10 cellular contexts compared by ENCODE assay signal in genomic region chr1:44531785-44532566, GRCh38.
A peak's percentile ranks its signal among the peaks of the same experiment; 100 is the strongest.
DNase-seq lines count a peak whose midpoint lies in the region; ATAC-seq, FAIRE-seq and TF ChIP-seq lines count a peak whose summit lies in the region.
"Had no signal": no experiment of that assay in that cellular context is flagged by ENCODE, and none has a peak within 500 bp of the region (broad histone marks: within the 10 kb centered on the region; RNA-seq: fewer than 3 reads in every experiment).

No MANE protein-coding gene starts in this region.

- CTCF ChIA-PET in HepG2 (lab: Yijun Ruan, JAX; ENCODE audit: low intra/inter-chr PET ratio, low total read pairs) (no interaction called here), OCI-LY7 (lab: Charles Lee; ENCODE audit: unreplicated experiment) (interaction anchor here (0.5 to 0.6 kb wide), 2 partner anchors 440 to 920 kb away, joined by 3 read pairs; no protein-coding TSS in a partner anchor)

- no peaks in the 10 kb centered on the region for H3K27me3 ChIP-seq in HepG2 (ENCODE audit: control insufficient read depth in 1 of 2, insufficient read depth in 2 of 2, low read length in 2 of 2)
- H3K27me3 ChIP-seq in right lobe of liver = no peaks in the 10 kb centered on the region
- H3K27me3 ChIP-seq in upper lobe of right lung = no peaks in the 10 kb centered on the region

- H3K27ac ChIP-seq in HepG2 (ENCODE audit: extremely low read length, insufficient read depth, low read length) = no peak overlapping the region
- H3K27ac ChIP-seq in right lobe of liver = no peak overlapping the region
- peak overlapping the region; percentile 94 for H3K27ac ChIP-seq in substantia nigra (ENCODE audit: low read depth, low read length, poor library complexity, severe bottlenecking)
- H3K27ac ChIP-seq in OCI-LY7 (ENCODE audit: low read depth, low read length, poor library complexity, severe bottlenecking) = no peak overlapping the region
- no peak overlapping the region for H3K27ac ChIP-seq in upper lobe of right lung

- POLR2A ChIA-PET in HepG2 (lab: Yijun Ruan, JAX) = no interaction called here
- POLR2A ChIA-PET in OCI-LY7 (lab: Charles Lee) = interaction anchor here (1.8 kb wide), 1 partner anchor 18 kb away, joined by 4 read pairs; no protein-coding TSS in a partner anchor

- FAIRE-seq in HepG2 (lab: Jason Lieb, UNC) = peak; percentile 44

- H3K36me3 ChIP-seq in HepG2 (replicated peaks in 1 of 2; ENCODE audit: control insufficient read depth in 1 of 2, insufficient read depth in 2 of 2, low read length in 2 of 2) (peaks cover 0 to 3% of the 10 kb centered on the region in 2 experiments; a peak in 1 of 5 replicates), right lobe of liver (no peaks in the 10 kb centered on the region), OCI-LY7 (ENCODE audit: insufficient read depth, low read length) (no peaks in the 10 kb centered on the region), upper lobe of right lung (no peaks in the 10 kb centered on the region)

- peaks cover 24% of the 10 kb centered on the region for H3K4me1 ChIP-seq in HepG2 (ENCODE audit: insufficient read depth, low read length)
- no peaks in the 10 kb centered on the region for H3K4me1 ChIP-seq in right lobe of liver
- H3K4me1 ChIP-seq in OCI-LY7 (ENCODE audit: insufficient read depth, low read length, poor library complexity, severe bottlenecking) = no peaks in the 10 kb centered on the region
- no peaks in the 10 kb centered on the region for H3K4me1 ChIP-seq in upper lobe of right lung

- TF ChIP-seq RAD21 in HepG2 (CRISPR knock-in tag; IDR thresholded peaks at IDR 0.05) = no peak

- TF ChIP-seq CTCF in HepG2 (CRISPR knock-in tag; IDR thresholded peaks at IDR 0.05) = no peak
- no peak for TF ChIP-seq CTCF in right lobe of liver (IDR thresholded peaks at IDR 0.05)
- no peak for TF ChIP-seq CTCF in LNCaP clone FGC (IDR thresholded peaks at IDR 0.05; ENCODE audit: control insufficient read depth, extremely low read depth, insufficient read depth)
- no peak for TF ChIP-seq CTCF in cardiac fibroblast (IDR thresholded peaks at IDR 0.05; ENCODE audit: low read depth, low read length)
- no peak for TF ChIP-seq CTCF in OCI-LY7 (conservative IDR thresholded peaks at IDR 0.05; ENCODE audit: low read length)
- TF ChIP-seq CTCF in upper lobe of right lung (IDR thresholded peaks at IDR 0.05) = no peak

- H3K4me2 ChIP-seq in HepG2 (ENCODE audit: low read depth, low read length) (0 out of 2 replicates have a peak overlapping the region, but pooled peaks have one; percentile 23), OCI-LY7 (ENCODE audit: low read length) (no peak overlapping the region)

- no peak overlapping the region for H3K9ac ChIP-seq in HepG2 (ENCODE audit: insufficient read depth, low read depth, low read length)

- no peak for TF ChIP-seq POLR2A in HepG2 (IDR thresholded peaks at IDR 0.05; ENCODE audit: insufficient read depth in 1 of 2, low read depth in 2 of 2, low read length in 2 of 2)
- TF ChIP-seq POLR2A in right lobe of liver (IDR thresholded peaks at IDR 0.05) = no peak

- H3K9me2 ChIP-seq in OCI-LY7 (ENCODE audit: insufficient read depth, low read length) = no peaks in the 10 kb centered on the region

- in situ Hi-C loops in HepG2 (cut with HindIII; ENCODE audit: extremely low pct_ligation_motif_present, low pct_unique_long_range_greater_than_20kb) = no loop called here

- ATAC-seq in HepG2 (peak; percentile 77), right lobe of liver (no peak), GM21529 (IDR thresholded peaks at IDR 0.05; ENCODE audit: unreplicated experiment) (no peak), upper lobe of right lung (no peak)

- H2AFZ ChIP-seq in HepG2 (ENCODE audit: low read length) = no peak overlapping the region
- H2AFZ ChIP-seq in OCI-LY7 (ENCODE audit: low read length) = no peak overlapping the region

- H4K20me1 ChIP-seq in HepG2 (ENCODE audit: insufficient read depth, low read length) = 0 out of 2 replicates have a peak, but pooled peaks cover 5% of the 10 kb centered on the region
- no peaks in the 10 kb centered on the region for H4K20me1 ChIP-seq in OCI-LY7 (ENCODE audit: insufficient read depth, low read length)

- 21% methylated on average over 4 of the region's 4 CpGs for WGBS in HepG2 (ENCODE audit: low lambda C conversion rate)
- 52% methylated on average over 4 of the region's 4 CpGs for WGBS in right lobe of liver (ENCODE audit: insufficient coverage, low coverage, low lambda C conversion rate, missing lambda C conversion rate)

- no peak overlapping the region for H3K4me3 ChIP-seq in HepG2 (replicated peaks in 1 of 3; ENCODE audit: insufficient read depth in 1 of 3, low read depth in 2 of 3, low read length in 3 of 3)
- no peak overlapping the region for H3K4me3 ChIP-seq in right lobe of liver
- H3K4me3 ChIP-seq in LNCaP clone FGC (ENCODE audit: low read depth, low read length) = no peak overlapping the region
- H3K4me3 ChIP-seq in cardiac fibroblast (replicated peaks in 1 of 2; ENCODE audit: low read depth in 2 of 2, low read length in 2 of 2) = no peak overlapping the region
- no peak overlapping the region for H3K4me3 ChIP-seq in OCI-LY7 (ENCODE audit: low read depth, low read length, poor library complexity, severe bottlenecking)
- no peak overlapping the region for H3K4me3 ChIP-seq in upper lobe of right lung

- H3K9me3 ChIP-seq in HepG2 (ENCODE audit: low read length) (no peaks in the 10 kb centered on the region), right lobe of liver (no peaks in the 10 kb centered on the region), OCI-LY7 (ENCODE audit: low read length) (no peaks in the 10 kb centered on the region), upper lobe of right lung (no peaks in the 10 kb centered on the region)

- peak in 1 of 2 experiments; percentile 28; a peak in 1 of 4 replicates for TF ChIP-seq EP300 in HepG2 (IDR thresholded peaks at IDR 0.05; ENCODE audit: low read depth in 2 of 2, low read length in 2 of 2)
- no peak for TF ChIP-seq EP300 in HepG2 (CRISPR knock-in tag; IDR thresholded peaks at IDR 0.05; ENCODE audit: borderline replicate concordance)

- H3K79me2 ChIP-seq in HepG2 (ENCODE audit: insufficient read depth, low read length) (no peaks in the 10 kb centered on the region), OCI-LY7 (ENCODE audit: insufficient read depth, low read depth, low read length) (no peaks in the 10 kb centered on the region)

- no TSS peak for BruUV-seq in HepG2 (replicated peaks; lab: Mats Ljungman, UMichigan)
- BruUV-seq in OCI-LY7 (replicated peaks; lab: Mats Ljungman, UMichigan) = no TSS peak

- intact Hi-C loops in HepG2 (cut with micrococcal nuclease; ENCODE audit: unreplicated experiment) (no loop called here), right lobe of liver (cut with DNase I) (no loop called here), OCI-LY7 (cut with micrococcal nuclease; ENCODE audit: unreplicated experiment) (no loop called here), upper lobe of right lung (cut with DNase I) (no loop called here)

- DNase-seq in HepG2 (ENCODE audit: low spot score) (peak; percentile 74), right lobe of liver (no peak), LNCaP clone FGC (ENCODE audit: low read depth) (peak; percentile 21), cardiac fibroblast (ENCODE audit: low read depth in 2 of 2) (peak; percentile 14 to 55), substantia nigra (lab: John Stamatoyannopoulos, UW) (no peak), OCI-LY7 (ENCODE audit: low spot score) (no peak), upper lobe of right lung (no peak)
- DNase-seq: activated CD8-positive, alpha-beta memory T cell treated with anti-CD3 and anti-CD28 coated beads, Interleukin-2, amount 50 U/mL, for 4 hours; DMS153 had no signal

TF ChIP-seq in HepG2, 621 proteins besides CTCF, POLR2A, EP300 and RAD21 (continues in another document):
- TF ChIP-seq MAFF (IDR thresholded peaks at IDR 0.05; ENCODE audit: low read depth, low read length) (peak; percentile 83), NFE2 (CRISPR knock-in tag; IDR thresholded peaks at IDR 0.05) (peak; percentile 66; the same call in 1 of the 2 replicates), FOSL2 (CRISPR knock-in tag; IDR thresholded peaks at IDR 0.05) (peak; percentile 77), KAT8 (CRISPR knock-in tag; IDR thresholded peaks at IDR 0.05) (0 out of 2 replicates have a peak, but pooled peaks have one; percentile 11), FUBP1 (CRISPR knock-in tag; IDR thresholded peaks at IDR 0.05; ENCODE audit: borderline replicate concordance) (no peak), TEAD2 (CRISPR knock-in tag; IDR thresholded peaks at IDR 0.05) (no peak), NFE2L2 (IDR thresholded peaks at IDR 0.05; ENCODE audit: low read length) (peak; percentile 82), NR2F6 (IDR thresholded peaks at IDR 0.05) (no peak), NR2F6 (CRISPR knock-in tag; IDR thresholded peaks at IDR 0.05) (peak; percentile 58), MAFK (conservative IDR thresholded peaks at IDR 0.05 in 1 of 2, IDR thresholded peaks at IDR 0.05 in 1 of 2; ENCODE audit: low read length in 2 of 2) (peak; percentile 78 to 84), SAP130 (CRISPR knock-in tag; IDR thresholded peaks at IDR 0.05; ENCODE audit: low read depth) (no peak), MAFG (CRISPR knock-in tag; IDR thresholded peaks at IDR 0.05) (peak; percentile 82)

Comparison
In these comparisons a context has a peak if more than half of its experiments do, and no peak if none do; other contexts are left out.
1. DNase-seq: peak in HepG2 (single experiment), LNCaP clone FGC (single experiment) and cardiac fibroblast (2 of 2); none in right lobe of liver (0 of 3), substantia nigra (0 of 49), OCI-LY7 (single experiment) and upper lobe of right lung (single experiment).